Comparison of ENCODE assay signal across 15 cellular contexts in the genomic region with DNA sequence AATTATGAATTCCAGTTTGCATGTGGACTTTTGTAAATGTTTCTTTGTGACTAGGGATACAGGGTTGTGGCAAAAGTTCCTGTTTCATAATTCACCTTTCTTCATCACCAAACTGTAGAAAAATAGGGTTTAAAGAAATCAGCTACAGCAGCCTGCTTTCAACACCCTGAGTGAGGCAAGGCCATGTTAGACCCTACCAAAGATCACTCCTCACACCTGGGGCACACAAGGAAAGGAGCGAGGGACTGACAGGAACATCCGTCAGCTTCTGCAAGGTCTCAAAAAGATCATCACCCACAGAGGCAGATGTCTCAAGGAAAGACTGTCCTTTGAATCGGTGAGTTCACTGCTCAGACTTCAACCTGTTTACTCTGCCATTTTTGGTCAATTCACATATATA.
"Had no signal": no experiment of that assay in that cellular context is flagged by ENCODE, and none has a peak within 500 bp of the region (broad histone marks: within the 10 kb centered on the region; RNA-seq: fewer than 3 reads in every experiment).

No MANE protein-coding gene starts in this region.

- H3K27ac ChIP-seq: dorsolateral prefrontal cortex had no signal

- H3K36me3 ChIP-seq: heart right ventricle had no signal

- DNase-seq: cortex of kidney; dorsolateral prefrontal cortex; effector CD8-positive, alpha-beta T cell; foreskin melanocyte; heart right ventricle; hypothalamus; kidney glomerular epithelial cell; mammary epithelial cell; naive thymus-derived CD4-positive, alpha-beta T cell; nephron progenitor cell; stimulated activated CD4-positive, alpha-beta T cell treated with anti-CD3 and anti-CD28 coated beads, Interleukin-2, amount 100 ng/mL, for 24 hours; stimulated activated CD4-positive, alpha-beta T cell treated with anti-CD3 and anti-CD28 coated beads, Interleukin-4, amount 100 ng/mL, for 4 hours; stimulated activated naive CD4-positive, alpha-beta T cell treated with Interleukin-2 at 50 U/mL for 16 hours; trophoblast cell had no signal

- H3K4me1 ChIP-seq: heart right ventricle had no signal

- H3K9me3 ChIP-seq: heart right ventricle had no signal

- H3K4me3 ChIP-seq: dorsolateral prefrontal cortex, heart right ventricle had no signal

- ATAC-seq: heart right ventricle; naive thymus-derived CD4-positive, alpha-beta T cell; sciatic nerve had no signal

- H3K27me3 ChIP-seq: heart right ventricle had no signal
